Comparison of ENCODE assay signal across 11 cellular contexts in the genomic region with DNA sequence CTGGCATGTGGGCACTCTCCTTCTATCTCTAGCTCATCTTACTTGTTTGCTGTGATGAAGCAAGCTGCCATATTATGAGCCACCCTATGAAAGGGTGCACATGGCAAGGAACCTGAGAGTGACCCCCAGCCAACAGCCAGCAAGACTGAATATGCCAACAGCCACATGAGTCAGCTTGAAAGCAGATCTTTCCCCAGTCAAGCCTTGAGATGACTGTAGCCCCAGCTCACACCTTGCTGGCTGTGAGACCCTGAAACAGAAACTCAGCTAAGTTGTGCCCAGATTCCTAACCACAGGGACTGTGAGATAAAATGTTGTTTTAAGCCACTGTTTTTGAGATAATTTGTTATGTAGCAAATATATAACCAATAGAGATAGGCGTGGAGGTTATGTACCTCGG. TPM values are rescaled to one million over a fixed set of nuclear protein-coding genes. Genes with fewer than 3 reads are reported as not detected.
DNase-seq lines count a peak whose midpoint lies in the region; ATAC-seq and TF ChIP-seq lines count a peak whose summit lies in the region.
"Had no signal": no experiment of that assay in that cellular context is flagged by ENCODE, and none has a peak within 500 bp of the region (broad histone marks: within the 10 kb centered on the region; RNA-seq: fewer than 3 reads in every experiment).

No MANE protein-coding gene starts in this region.

- H3K4me3 Mint-ChIP-seq in activated naive CD4-positive, alpha-beta T cell treated with anti-CD3 and anti-CD28 coated beads, Interleukin-2, amount 10 ng/mL, durations not matched to agents 7 days and 5 days: no peak overlapping the region
- no peak overlapping the region for H3K4me3 Mint-ChIP-seq in stimulated activated effector memory CD8-positive, alpha-beta T cell treated with anti-CD3 and anti-CD28 coated beads, Interleukin-12 subunit alpha, Interleukin-12 subunit beta, amount 100 ng/mL, for 72 hours
- H3K4me3 Mint-ChIP-seq: nephron progenitor cell had no signal

- intact Hi-C loops in OCI-LY7 (cut with micrococcal nuclease; ENCODE audit: unreplicated experiment): no loop called here

- H3K4me1 ChIP-seq in OCI-LY7 (ENCODE audit: insufficient read depth, low read length, poor library complexity, severe bottlenecking): no peaks in the 10 kb centered on the region
- H3K4me1 ChIP-seq: BE2C had no signal

- no peak overlapping the region for H3K4me3 ChIP-seq in OCI-LY7 (ENCODE audit: low read depth, low read length, poor library complexity, severe bottlenecking)

- H3K27ac ChIP-seq in OCI-LY7 (ENCODE audit: low read depth, low read length, poor library complexity, severe bottlenecking): no peak overlapping the region
- H3K27ac ChIP-seq in RWPE1: no peak overlapping the region

- CTCF ChIA-PET in activated naive CD4-positive, alpha-beta T cell treated with anti-CD3 and anti-CD28 coated beads, Interleukin-2, amount 10 ng/mL, durations not matched to agents 7 days and 5 days (lab: Charles Lee): no interaction called here
- CTCF ChIA-PET in OCI-LY7 (lab: Charles Lee; ENCODE audit: unreplicated experiment): no interaction called here
- CTCF ChIA-PET in RWPE1 (lab: Yijun Ruan, JAX): no interaction called here

- peak; percentile 39 for DNase-seq in activated naive CD4-positive, alpha-beta T cell treated with Interleukin-2 at 50 U/mL for 16 hours
- DNase-seq in activated naive CD4-positive, alpha-beta T cell treated with anti-CD3 and anti-CD28 coated beads, Interleukin-2, amount 10 ng/mL, durations not matched to agents 7 days and 5 days: no peak
- DNase-seq in activated naive CD4-positive, alpha-beta T cell treated with anti-CD3 and anti-CD28 coated beads, Interleukin-2, amount 50 U/mL, for 72 hours (ENCODE audit: low spot score in 2 of 2): peak; percentile 31 to 57
- DNase-seq in stimulated activated effector memory CD8-positive, alpha-beta T cell treated with anti-CD3 and anti-CD28 coated beads, Interleukin-12 subunit alpha, Interleukin-12 subunit beta, amount 100 ng/mL, for 72 hours (ENCODE audit: low spot score in 2 of 2): peak in 1 of 2 donors; percentile 56
- no peak for DNase-seq in OCI-LY7 (ENCODE audit: low spot score)
- no peak for DNase-seq in RWPE1 (ENCODE audit: low spot score)
- no peak for DNase-seq in GM10266 (ENCODE audit: extremely low spot score)
- DNase-seq: BE2C, NCI-H748 treated with DMSO at 0.1 percent for 48 hours, nephron progenitor cell had no signal

- no peak overlapping the region for H3K4me2 ChIP-seq in OCI-LY7 (ENCODE audit: low read length)

- no peaks in the 10 kb centered on the region for H3K79me2 ChIP-seq in OCI-LY7 (ENCODE audit: insufficient read depth, low read depth, low read length)

- no peak for TF ChIP-seq CTCF in OCI-LY7 (conservative IDR thresholded peaks at IDR 0.05; ENCODE audit: low read length)
- TF ChIP-seq CTCF in RWPE1 (conservative IDR thresholded peaks at IDR 0.05; ENCODE audit: low read depth): no peak
- no peak for TF ChIP-seq CTCF in GM10266 (IDR thresholded peaks at IDR 0.05; ENCODE audit: control insufficient read depth, insufficient read depth, low read depth, missing control alignments)

- H3K9me3 Mint-ChIP-seq in activated naive CD4-positive, alpha-beta T cell treated with anti-CD3 and anti-CD28 coated beads, Interleukin-2, amount 10 ng/mL, durations not matched to agents 7 days and 5 days: no peaks in the 10 kb centered on the region
- no peaks in the 10 kb centered on the region for H3K9me3 Mint-ChIP-seq in activated naive CD4-positive, alpha-beta T cell treated with anti-CD3 and anti-CD28 coated beads, Interleukin-2, amount 50 U/mL, for 72 hours
- H3K9me3 Mint-ChIP-seq in stimulated activated effector memory CD8-positive, alpha-beta T cell treated with anti-CD3 and anti-CD28 coated beads, Interleukin-12 subunit alpha, Interleukin-12 subunit beta, amount 100 ng/mL, for 72 hours: no peaks in the 10 kb centered on the region

- no peak overlapping the region for H2AFZ ChIP-seq in OCI-LY7 (ENCODE audit: low read length)

- H3K27ac Mint-ChIP-seq in activated naive CD4-positive, alpha-beta T cell treated with anti-CD3 and anti-CD28 coated beads, Interleukin-2, amount 10 ng/mL, durations not matched to agents 7 days and 5 days: no peak overlapping the region
- peak overlapping the region; percentile 44 to 57 for H3K27ac Mint-ChIP-seq in activated naive CD4-positive, alpha-beta T cell treated with anti-CD3 and anti-CD28 coated beads, Interleukin-2, amount 50 U/mL, for 72 hours
- peak overlapping the region; percentile 68 for H3K27ac Mint-ChIP-seq in stimulated activated effector memory CD8-positive, alpha-beta T cell treated with anti-CD3 and anti-CD28 coated beads, Interleukin-12 subunit alpha, Interleukin-12 subunit beta, amount 100 ng/mL, for 72 hours

- POLR2A ChIA-PET in OCI-LY7 (lab: Charles Lee) (no interaction called here), RWPE1 (lab: Yijun Ruan, JAX; ENCODE audit: low non-redundant PET) (no interaction called here)

- no peaks in the 10 kb centered on the region for H4K20me1 ChIP-seq in OCI-LY7 (ENCODE audit: insufficient read depth, low read length)

- peaks cover 4% of the 10 kb centered on the region for H3K36me3 Mint-ChIP-seq in activated naive CD4-positive, alpha-beta T cell treated with anti-CD3 and anti-CD28 coated beads, Interleukin-2, amount 10 ng/mL, durations not matched to agents 7 days and 5 days
- no peaks in the 10 kb centered on the region for H3K36me3 Mint-ChIP-seq in activated naive CD4-positive, alpha-beta T cell treated with anti-CD3 and anti-CD28 coated beads, Interleukin-2, amount 50 U/mL, for 72 hours
- H3K36me3 Mint-ChIP-seq in stimulated activated effector memory CD8-positive, alpha-beta T cell treated with anti-CD3 and anti-CD28 coated beads, Interleukin-12 subunit alpha, Interleukin-12 subunit beta, amount 100 ng/mL, for 72 hours: peaks cover 22% of the 10 kb centered on the region

- BruUV-seq in OCI-LY7 (replicated peaks; lab: Mats Ljungman, UMichigan): no TSS peak

- H3K9me3 ChIP-seq in OCI-LY7 (ENCODE audit: low read length): no peaks in the 10 kb centered on the region
- H3K9me3 ChIP-seq: BE2C had no signal

- no peaks in the 10 kb centered on the region for H3K4me1 Mint-ChIP-seq in activated naive CD4-positive, alpha-beta T cell treated with anti-CD3 and anti-CD28 coated beads, Interleukin-2, amount 10 ng/mL, durations not matched to agents 7 days and 5 days
- peaks cover 7% of the 10 kb centered on the region for H3K4me1 Mint-ChIP-seq in stimulated activated effector memory CD8-positive, alpha-beta T cell treated with anti-CD3 and anti-CD28 coated beads, Interleukin-12 subunit alpha, Interleukin-12 subunit beta, amount 100 ng/mL, for 72 hours
- H3K4me1 Mint-ChIP-seq: nephron progenitor cell had no signal

- ATAC-seq in HG03064 (IDR thresholded peaks at IDR 0.05; ENCODE audit: low read depth, unreplicated experiment): peak; percentile 80
- ATAC-seq in activated naive CD4-positive, alpha-beta T cell treated with anti-CD3 and anti-CD28 coated beads, Interleukin-2, amount 50 U/mL, for 72 hours: peak; percentile 80 to 89
- ATAC-seq in stimulated activated effector memory CD8-positive, alpha-beta T cell treated with anti-CD3 and anti-CD28 coated beads, Interleukin-12 subunit alpha, Interleukin-12 subunit beta, amount 100 ng/mL, for 72 hours: peak; percentile 96

- H3K36me3 ChIP-seq in OCI-LY7 (ENCODE audit: insufficient read depth, low read length): peaks cover 13% of the 10 kb centered on the region; the same call in 1 of the 2 replicates

- no peaks in the 10 kb centered on the region for H3K9me2 ChIP-seq in OCI-LY7 (ENCODE audit: insufficient read depth, low read length)

- H3K27me3 Mint-ChIP-seq in activated naive CD4-positive, alpha-beta T cell treated with anti-CD3 and anti-CD28 coated beads, Interleukin-2, amount 10 ng/mL, durations not matched to agents 7 days and 5 days: no peaks in the 10 kb centered on the region

RNA-seq across cellular contexts. Expression of gene KDM5C, which starts 36.2 kb away (rescaled TPM):
- total RNA-seq in activated naive CD4-positive, alpha-beta T cell treated with anti-CD3 and anti-CD28 coated beads, Interleukin-2, amount 50 U/mL, for 72 hours: 100 to 1,000 TPM; 101 to 110 TPM
- 54.8 and 58.9 TPM in 2 replicates for total RNA-seq in OCI-LY7 (2014; rRNA removed; shearing (Covaris generic))
- 88.0 and 90.5 TPM in 2 replicates for total RNA-seq in OCI-LY7 (2022)

Comparison
In these comparisons a context has a peak if more than half of its experiments do, and no peak if none do; other contexts are left out.
1. DNase-seq: peak in activated naive CD4-positive, alpha-beta T cell treated with Interleukin-2 at 50 U/mL for 16 hours (single experiment) and activated naive CD4-positive, alpha-beta T cell treated with anti-CD3 and anti-CD28 coated beads, Interleukin-2, amount 50 U/mL, for 72 hours (2 of 2); none in activated naive CD4-positive, alpha-beta T cell treated with anti-CD3 and anti-CD28 coated beads, Interleukin-2, amount 10 ng/mL, durations not matched to agents 7 days and 5 days (single experiment), OCI-LY7 (single experiment), RWPE1 (single experiment) and GM10266 (single experiment).
2. Peak in every context shown above with its lines, with median percentiles within 50 percentile points of each other: ATAC-seq.